21 cellular contexts compared by ENCODE assay signal in the genomic region with DNA sequence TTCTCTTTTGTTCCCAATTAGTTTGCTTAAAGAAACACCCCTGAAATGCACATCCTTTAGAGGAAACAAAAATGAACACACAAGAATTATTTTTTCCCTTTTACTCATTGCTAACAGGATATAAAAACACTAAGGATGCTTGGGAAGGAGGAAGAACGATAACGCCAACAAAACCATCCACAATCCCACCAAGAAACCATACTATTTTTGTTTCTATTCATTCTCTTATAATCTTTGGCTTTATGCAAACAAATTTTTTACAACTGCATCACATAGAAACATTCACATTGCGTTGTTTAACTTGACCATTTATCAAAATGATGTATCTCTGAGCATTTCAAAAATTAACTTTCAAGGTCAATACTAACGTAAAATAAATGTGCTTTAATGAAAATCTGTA. TPM values are rescaled to one million over a fixed set of nuclear protein-coding genes. Genes with fewer than 3 reads are reported as not detected.
DNase-seq lines count a peak whose midpoint lies in the region; ATAC-seq, FAIRE-seq and TF ChIP-seq lines count a peak whose summit lies in the region.
"Had no signal": no experiment of that assay in that cellular context is flagged by ENCODE, and none has a peak within 500 bp of the region (broad histone marks: within the 10 kb centered on the region; RNA-seq: fewer than 3 reads in every experiment).

No MANE protein-coding gene starts in this region.

- no peak for TF ChIP-seq EP300 in HepG2 (IDR thresholded peaks at IDR 0.05; ENCODE audit: low read depth in 2 of 2, low read length in 2 of 2)
- TF ChIP-seq EP300 in HepG2 (CRISPR knock-in tag; IDR thresholded peaks at IDR 0.05; ENCODE audit: borderline replicate concordance): no peak

- H3K36me3 Mint-ChIP-seq in endothelial cell (ENCODE audit: low read depth, unreplicated experiment): peaks cover 11% of the 10 kb centered on the region
- H3K36me3 Mint-ChIP-seq in osteocyte (ENCODE audit: unreplicated experiment): peaks cover 2% of the 10 kb centered on the region
- H3K36me3 Mint-ChIP-seq: CD14-positive monocyte had no signal

- H4K20me1 ChIP-seq in HepG2 (ENCODE audit: insufficient read depth, low read length): no peaks in the 10 kb centered on the region; the same call in 1 of the 2 replicates

- no peak overlapping the region for H3K27ac ChIP-seq in HepG2 (ENCODE audit: extremely low read length, insufficient read depth, low read length)
- peak overlapping the region in 1 of 3 donors; percentile 1 for H3K27ac ChIP-seq in right lobe of liver
- H3K27ac ChIP-seq in vagina: peak overlapping the region; percentile 60
- H3K27ac ChIP-seq in SJCRH30: no peak overlapping the region
- H3K27ac ChIP-seq: RWPE1 had no signal

- no peaks in the 10 kb centered on the region for H3K9me3 Mint-ChIP-seq in endothelial cell (ENCODE audit: unreplicated experiment)
- H3K9me3 Mint-ChIP-seq in osteocyte (ENCODE audit: unreplicated experiment): no peaks in the 10 kb centered on the region
- H3K9me3 Mint-ChIP-seq: CD14-positive monocyte had no signal

- DNase-seq in HepG2 (ENCODE audit: low spot score): no peak
- no peak for DNase-seq in right lobe of liver
- DNase-seq in endothelial cell (ENCODE audit: low spot score): no peak
- no peak for DNase-seq in osteocyte (ENCODE audit: extremely low spot score, unreplicated experiment)
- no peak for DNase-seq in vagina (ENCODE audit: extremely low spot score in 2 of 2)
- no peak for DNase-seq in SJCRH30
- DNase-seq in activated gamma-delta T cell treated with Interleukin-2 at 50 U/mL for 16 hours: no peak
- DNase-seq: ACHN, AML-193, DMS 273 treated with DMSO at 0.1 percent for 48 hours, GF-D8, KBM-7, NCI-H1436, NCI-H2029 treated with DMSO at 0.1 percent for 48 hours, NCI-H510A, NCI-H774, PC-3 had no signal

- H3K4me3 ChIP-seq in HepG2 (replicated peaks in 1 of 3; ENCODE audit: insufficient read depth in 1 of 3, low read depth in 2 of 3, low read length in 3 of 3) (no peak overlapping the region), right lobe of liver (no peak overlapping the region), vagina (no peak overlapping the region), SJCRH30 (no peak overlapping the region)

- no peaks in the 10 kb centered on the region for H3K9me3 ChIP-seq in HepG2 (ENCODE audit: low read length)
- H3K9me3 ChIP-seq in right lobe of liver: no peaks in the 10 kb centered on the region
- no peaks in the 10 kb centered on the region for H3K9me3 ChIP-seq in vagina
- no peaks in the 10 kb centered on the region for H3K9me3 ChIP-seq in SJCRH30 (replicated peaks)

- H3K9ac ChIP-seq in HepG2 (ENCODE audit: insufficient read depth, low read depth, low read length): no peak overlapping the region

- H3K27ac Mint-ChIP-seq in endothelial cell (ENCODE audit: unreplicated experiment) (peak overlapping the region; percentile 70), osteocyte (ENCODE audit: unreplicated experiment) (peak overlapping the region; percentile 85)
- H3K27ac Mint-ChIP-seq: CD14-positive monocyte had no signal

- intact Hi-C loops in HepG2 (cut with micrococcal nuclease; ENCODE audit: unreplicated experiment) (no loop called here), right lobe of liver (cut with DNase I) (no loop called here), vagina (cut with DNase I) (loop anchor here (10.0 kb wide), 1 partner anchor 48 kb away; no protein-coding TSS in a partner anchor)

- no peak overlapping the region for H2AFZ ChIP-seq in HepG2 (ENCODE audit: low read length)

- CTCF ChIA-PET in HepG2 (lab: Yijun Ruan, JAX; ENCODE audit: low intra/inter-chr PET ratio, low total read pairs): no interaction called here

- H3K4me1 ChIP-seq in HepG2 (ENCODE audit: insufficient read depth, low read length): peaks cover 38% of the 10 kb centered on the region
- H3K4me1 ChIP-seq in right lobe of liver: peaks cover 0 to 9% (median under 1%) of the 10 kb centered on the region in 4 donors
- H3K4me1 ChIP-seq in vagina: peaks cover 36% of the 10 kb centered on the region
- H3K4me1 ChIP-seq in SJCRH30: peaks cover 31% of the 10 kb centered on the region

- in situ Hi-C loops in HepG2 (cut with HindIII; ENCODE audit: extremely low pct_ligation_motif_present, low pct_unique_long_range_greater_than_20kb): no loop called here

- ATAC-seq in HepG2 (no peak), right lobe of liver (no peak), HG02759 (IDR thresholded peaks at IDR 0.05; ENCODE audit: unreplicated experiment) (no peak)
- ATAC-seq: PC-3 had no signal

- TF ChIP-seq RAD21 in HepG2 (CRISPR knock-in tag; IDR thresholded peaks at IDR 0.05): no peak

- no peak overlapping the region for H3K4me3 Mint-ChIP-seq in endothelial cell (ENCODE audit: unreplicated experiment)
- H3K4me3 Mint-ChIP-seq in osteocyte (ENCODE audit: unreplicated experiment): no peak overlapping the region
- H3K4me3 Mint-ChIP-seq: CD14-positive monocyte had no signal

- H3K27me3 Mint-ChIP-seq in endothelial cell (ENCODE audit: unreplicated experiment) (peaks cover 1% of the 10 kb centered on the region), osteocyte (ENCODE audit: unreplicated experiment) (no peaks in the 10 kb centered on the region)

- 94% methylated on average over 4 of the region's 4 CpGs for WGBS in HepG2 (ENCODE audit: low lambda C conversion rate)
- 69% methylated on average over 4 of the region's 4 CpGs for WGBS in right lobe of liver (ENCODE audit: insufficient coverage, low coverage, low lambda C conversion rate, missing lambda C conversion rate)

- H3K36me3 ChIP-seq in HepG2 (replicated peaks in 1 of 2; ENCODE audit: control insufficient read depth in 1 of 2, insufficient read depth in 2 of 2, low read length in 2 of 2) (no peaks in the 10 kb centered on the region), right lobe of liver (no peaks in the 10 kb centered on the region), vagina (no peaks in the 10 kb centered on the region), SJCRH30 (0 out of 2 replicates have a peak, but pooled peaks cover 4% of the 10 kb centered on the region)

- no TSS peak for BruUV-seq in HepG2 (replicated peaks; lab: Mats Ljungman, UMichigan)

- no peak for TF ChIP-seq POLR2A in HepG2 (IDR thresholded peaks at IDR 0.05; ENCODE audit: insufficient read depth in 1 of 2, low read depth in 2 of 2, low read length in 2 of 2)
- TF ChIP-seq POLR2A in right lobe of liver (IDR thresholded peaks at IDR 0.05): no peak
- no peak for TF ChIP-seq POLR2A in vagina (IDR thresholded peaks at IDR 0.05)

- POLR2A ChIA-PET in HepG2 (lab: Yijun Ruan, JAX): no interaction called here

- no peak for TF ChIP-seq CTCF in HepG2 (CRISPR knock-in tag; IDR thresholded peaks at IDR 0.05)
- no peak for TF ChIP-seq CTCF in right lobe of liver (IDR thresholded peaks at IDR 0.05)
- TF ChIP-seq CTCF in endothelial cell (IDR thresholded peaks at IDR 0.05; ENCODE audit: unreplicated experiment): no peak
- TF ChIP-seq CTCF in osteocyte (IDR thresholded peaks at IDR 0.05): no peak
- TF ChIP-seq CTCF in vagina (IDR thresholded peaks at IDR 0.05): no peak

- H3K4me1 Mint-ChIP-seq in endothelial cell (ENCODE audit: unreplicated experiment) (peaks cover 87% of the 10 kb centered on the region), osteocyte (ENCODE audit: unreplicated experiment) (peaks cover 76% of the 10 kb centered on the region)

- FAIRE-seq in HepG2 (lab: Jason Lieb, UNC): peak; percentile 15
- FAIRE-seq: GM12892 had no signal

- H3K27me3 ChIP-seq in HepG2 (ENCODE audit: control insufficient read depth in 1 of 2, insufficient read depth in 2 of 2, low read length in 2 of 2): no peaks in the 10 kb centered on the region; a peak in 1 of 5 replicates
- H3K27me3 ChIP-seq in right lobe of liver: no peaks in the 10 kb centered on the region
- no peaks in the 10 kb centered on the region for H3K27me3 ChIP-seq in vagina
- H3K27me3 ChIP-seq in SJCRH30: no peaks in the 10 kb centered on the region

- H3K79me2 ChIP-seq in HepG2 (ENCODE audit: insufficient read depth, low read length): peaks cover 81% of the 10 kb centered on the region

- H3K4me2 ChIP-seq in HepG2 (ENCODE audit: low read depth, low read length): no peak overlapping the region

RNA-seq across cellular contexts. Expression of gene APBB2, which starts 12.0 kb away (rescaled TPM):
- total RNA-seq in HepG2 (2016; rRNA removed; fragmentation: Illumina TruSeq; extraction: Trizol) (17.0 and 19.7 TPM in 2 replicates), right lobe of liver (10 to 100 TPM; 14.1 to 27.9 (median 25.1) TPM), endothelial cell (ENCODE audit: unreplicated experiment) (103 TPM), osteocyte (56.2 and 62.0 TPM in 2 replicates), vagina (68.8 TPM)
- total RNA-seq in HepG2 (2016; cell fraction: cytosol; rRNA removed; fragmentation: Illumina TruSeq; extraction: Trizol; ENCODE audit: low read depth): 14.9 and 15.5 TPM in 2 replicates
- 17.3 and 17.6 TPM in 2 replicates for total RNA-seq in HepG2 (2016; cell fraction: insoluble cytoplasmic fraction; rRNA removed; fragmentation: Illumina TruSeq; extraction: Trizol)
- 11.9 and 12.0 TPM in 2 replicates for total RNA-seq in HepG2 (2016; cell fraction: membrane; rRNA removed; fragmentation: Illumina TruSeq; extraction: Trizol)
- 35.0 and 35.4 TPM in 2 replicates for total RNA-seq in HepG2 (2016; cell fraction: nucleus; rRNA removed; fragmentation: Illumina TruSeq; extraction: Trizol)
- polyA plus RNA-seq in HepG2 (2011; rRNA removed): 9.7 and 11.7 TPM in 2 replicates
- polyA plus RNA-seq in HepG2 (2011; cell fraction: cytosol; rRNA removed): 10.4 and 11.7 TPM in 2 replicates
- polyA plus RNA-seq in HepG2 (2011; cell fraction: nucleus; rRNA removed): 20.4 and 21.7 TPM in 2 replicates
- polyA plus RNA-seq in HepG2 (2012): 8.9 and 9.8 TPM in 2 replicates
- polyA plus RNA-seq in HepG2 (2016; cell fraction: cytosol; fragmentation: Illumina TruSeq; extraction: Trizol; ENCODE audit: low read depth): 0.61 and 0.73 TPM in 2 replicates
- 12.6 and 12.9 TPM in 2 replicates for polyA plus RNA-seq in HepG2 (2016; cell fraction: insoluble cytoplasmic fraction; fragmentation: Illumina TruSeq; extraction: Trizol; ENCODE audit: low read depth)
- 3.0 and 3.5 TPM in 2 replicates for polyA plus RNA-seq in HepG2 (2016; cell fraction: membrane; fragmentation: Illumina TruSeq; extraction: Trizol; ENCODE audit: low read depth)
- 17.6 and 19.8 TPM in 2 replicates for polyA plus RNA-seq in HepG2 (2016; cell fraction: nucleus; fragmentation: Illumina TruSeq; extraction: Trizol; ENCODE audit: insufficient read depth, low read depth)
- 15.2 and 41.3 TPM in 2 replicates for polyA minus RNA-seq in HepG2 (2011; rRNA and poly(A)+ RNA removed; ENCODE audit: low replicate concordance)
- polyA minus RNA-seq in HepG2 (2011; cell fraction: cytosol; rRNA and poly(A)+ RNA removed): 12.6 and 12.7 TPM in 2 replicates
- 42.4 and 49.7 TPM in 2 replicates for polyA minus RNA-seq in HepG2 (2011; cell fraction: nucleus; rRNA and poly(A)+ RNA removed)
- 83.9 and 89.7 TPM in 2 replicates for total RNA-seq in SJCRH30 (2014; rRNA removed; shearing (Covaris generic))

RNA-seq across cellular contexts. Expression of gene UCHL1, which starts 54.4 kb away (rescaled TPM):
- not detected in 2 replicates for total RNA-seq in HepG2 (2016; rRNA removed; fragmentation: Illumina TruSeq; extraction: Trizol)
- not detected in 2 replicates for total RNA-seq in HepG2 (2016; cell fraction: cytosol; rRNA removed; fragmentation: Illumina TruSeq; extraction: Trizol; ENCODE audit: low read depth)
- total RNA-seq in HepG2 (2016; cell fraction: insoluble cytoplasmic fraction; rRNA removed; fragmentation: Illumina TruSeq; extraction: Trizol): 0.13 TPM in 1 of 2 replicates, not detected in the other
- total RNA-seq in HepG2 (2016; cell fraction: membrane; rRNA removed; fragmentation: Illumina TruSeq; extraction: Trizol): not detected in 2 replicates
- not detected in 2 replicates for total RNA-seq in HepG2 (2016; cell fraction: nucleus; rRNA removed; fragmentation: Illumina TruSeq; extraction: Trizol)
- not detected in 2 replicates for polyA plus RNA-seq in HepG2 (2011; rRNA removed)
- 0.08 and 0.13 TPM in 2 replicates for polyA plus RNA-seq in HepG2 (2011; cell fraction: cytosol; rRNA removed)
- 0.29 and 0.45 TPM in 2 replicates for polyA plus RNA-seq in HepG2 (2011; cell fraction: nucleus; rRNA removed)
- polyA plus RNA-seq in HepG2 (2012): not detected in 2 replicates
- polyA plus RNA-seq in HepG2 (2016; cell fraction: cytosol; fragmentation: Illumina TruSeq; extraction: Trizol; ENCODE audit: low read depth): not detected in 2 replicates
- polyA plus RNA-seq in HepG2 (2016; cell fraction: insoluble cytoplasmic fraction; fragmentation: Illumina TruSeq; extraction: Trizol; ENCODE audit: low read depth): not detected in 2 replicates
- polyA plus RNA-seq in HepG2 (2016; cell fraction: membrane; fragmentation: Illumina TruSeq; extraction: Trizol; ENCODE audit: low read depth): 0.21 TPM in 1 of 2 replicates, not detected in the other
- polyA plus RNA-seq in HepG2 (2016; cell fraction: nucleus; fragmentation: Illumina TruSeq; extraction: Trizol; ENCODE audit: insufficient read depth, low read depth): not detected in 2 replicates
- not detected in 2 replicates for polyA minus RNA-seq in HepG2 (2011; rRNA and poly(A)+ RNA removed; ENCODE audit: low replicate concordance)
- polyA minus RNA-seq in HepG2 (2011; cell fraction: cytosol; rRNA and poly(A)+ RNA removed): not detected in 2 replicates
- polyA minus RNA-seq in HepG2 (2011; cell fraction: nucleus; rRNA and poly(A)+ RNA removed): not detected in 2 replicates
- 1 to 10 TPM in 3 of 6 experiments, under 1 TPM in 2, not detected in 1; 0.44 to 8.7 (median 1.6) TPM for total RNA-seq in right lobe of liver
- total RNA-seq in endothelial cell (ENCODE audit: unreplicated experiment): 397 TPM
- total RNA-seq in osteocyte: 167 and 168 TPM in 2 replicates
- 174 TPM for total RNA-seq in vagina
- 290 and 299 TPM in 2 replicates for total RNA-seq in SJCRH30 (2014; rRNA removed; shearing (Covaris generic))
- polyA plus RNA-seq: CD14-positive monocyte had no signal

Comparison
In these comparisons a context has a peak if more than half of its experiments do, and no peak if none do; other contexts are left out.
1. RNA of gene UCHL1, which starts 54.4 kb away (total RNA-seq): 397 TPM in endothelial cell (single experiment), 290 to 299 TPM in SJCRH30, 174 TPM in vagina (single experiment) and 167 to 168 TPM in osteocyte; 0.44 to 8.7 TPM in right lobe of liver and 0.13 TPM in HepG2; every median in the first group is over 10 times any median in the second.